ENCODE assay signal across 8 cellular contexts in genomic region chr19:11355160-11356073, GRCh38. TPM values are rescaled to one million over a fixed set of nuclear protein-coding genes. Genes with fewer than 3 reads are reported as not detected.
DNase-seq lines count a peak whose midpoint lies in the region; ATAC-seq, FAIRE-seq and TF ChIP-seq lines count a peak whose summit lies in the region.

PLPPR2 (plus strand) TSS chr19:11355432; CDS start chr19:11357674, 2,242 bp downstream.

- H3K9me3 Mint-ChIP-seq in activated naive CD4-positive, alpha-beta T cell treated with anti-CD3 and anti-CD28 coated beads for 36 hours, result no peaks in the 10 kb centered on the region

- no peaks in the 10 kb centered on the region for H4K20me1 ChIP-seq in MM.1S (ENCODE audit: insufficient read depth, low read length)

- peak; percentile 39 for DNase-seq in GM04503 (ENCODE audit: low read depth)
- peak; percentile 88 for DNase-seq in MM.1S
- DNase-seq in SK-N-MC (ENCODE audit: low read depth, low spot score), result no peak
- DNase-seq in activated naive CD4-positive, alpha-beta T cell treated with anti-CD3 and anti-CD28 coated beads for 36 hours, result peak; percentile 87
- DNase-seq in frontal cortex (ENCODE audit: low spot score in 2 of 2), result peak; percentile 85 to 97
- DNase-seq in stomach, result peak; percentile 95

- H3K27me3 Mint-ChIP-seq in activated naive CD4-positive, alpha-beta T cell treated with anti-CD3 and anti-CD28 coated beads for 36 hours (ENCODE audit: low read depth), result peaks cover 4% of the 10 kb centered on the region

- H3K4me1 Mint-ChIP-seq in activated naive CD4-positive, alpha-beta T cell treated with anti-CD3 and anti-CD28 coated beads for 36 hours (ENCODE audit: low read depth), result peaks cover 11% of the 10 kb centered on the region

- no peak for TF ChIP-seq EP300 in stomach (IDR thresholded peaks at IDR 0.05)

- no peaks in the 10 kb centered on the region for H3K36me3 Mint-ChIP-seq in activated naive CD4-positive, alpha-beta T cell treated with anti-CD3 and anti-CD28 coated beads for 36 hours (ENCODE audit: low read depth)

- H3K9me3 ChIP-seq in MM.1S (replicated peaks; ENCODE audit: insufficient read depth, low read length), result no peaks in the 10 kb centered on the region
- H3K9me3 ChIP-seq in SK-N-MC (ENCODE audit: low read depth, low read length), result no peaks in the 10 kb centered on the region
- H3K9me3 ChIP-seq in neuron (ENCODE audit: low read length), result no peaks in the 10 kb centered on the region
- no peaks in the 10 kb centered on the region for H3K9me3 ChIP-seq in stomach

- peak within 1 kb of the TSS; percentile 69 for H3K4me3 Mint-ChIP-seq in activated naive CD4-positive, alpha-beta T cell treated with anti-CD3 and anti-CD28 coated beads for 36 hours

- no peak within 1 kb of the TSS for H3K27ac ChIP-seq in MM.1S (ENCODE audit: low read length)
- H3K27ac ChIP-seq in SK-N-MC, result no peak within 1 kb of the TSS
- peak within 1 kb of the TSS in 4 of 5 donors; percentile 63 to 83 (median 75) for H3K27ac ChIP-seq in stomach

- TF ChIP-seq CTCF in MM.1S (IDR thresholded peaks at IDR 0.05; ENCODE audit: low read length) (no peak), stomach (IDR thresholded peaks at IDR 0.05) (no peak)

- no peaks in the 10 kb centered on the region for H3K9me2 ChIP-seq in MM.1S (replicated peaks; ENCODE audit: insufficient read depth, low read length)

- no peak within 1 kb of the TSS for H3K9ac ChIP-seq in MM.1S (ENCODE audit: low read length)
- peak within 1 kb of the TSS; percentile 71 for H3K9ac ChIP-seq in SK-N-MC (ENCODE audit: insufficient read length)

- no peak for FAIRE-seq in frontal cortex (lab: Jason Lieb, UNC)

- H3K79me2 ChIP-seq in MM.1S (ENCODE audit: low read length), result no peaks in the 10 kb centered on the region

- TF ChIP-seq POLR2A in stomach (IDR thresholded peaks at IDR 0.05), result no peak

- CTCF ChIA-PET in activated naive CD4-positive, alpha-beta T cell treated with anti-CD3 and anti-CD28 coated beads for 36 hours (lab: Charles Lee), result no interaction called here

- H3K4me2 ChIP-seq in MM.1S (ENCODE audit: low read depth, low read length), result peak within 1 kb of the TSS; percentile 68

- H2AFZ ChIP-seq in MM.1S (ENCODE audit: low read length), result peak within 1 kb of the TSS; percentile 52; the same call in 1 of the 2 replicates
- H2AFZ ChIP-seq in neuron (ENCODE audit: low read depth, low read length), result no peak within 1 kb of the TSS

- H3F3A ChIP-seq in MM.1S (ENCODE audit: insufficient read depth, low read length), result no peaks in the 10 kb centered on the region

- H3K4me3 ChIP-seq in MM.1S (ENCODE audit: low read length), result peak within 1 kb of the TSS; percentile 51; the same call in 1 of the 2 replicates
- peak within 1 kb of the TSS; percentile 84 for H3K4me3 ChIP-seq in SK-N-MC
- peak within 1 kb of the TSS; percentile 35 for H3K4me3 ChIP-seq in neuron (ENCODE audit: low read length)
- peak within 1 kb of the TSS; percentile 63 to 71 (median 66) for H3K4me3 ChIP-seq in stomach

- no peak for ATAC-seq in GM18498 (IDR thresholded peaks at IDR 0.05; ENCODE audit: unreplicated experiment)

- intact Hi-C loops in activated naive CD4-positive, alpha-beta T cell treated with anti-CD3 and anti-CD28 coated beads for 36 hours (cut with micrococcal nuclease), result loop anchor here (1.0 kb wide), 1 partner anchor 9 kb away; the partner anchor contains the start of genes CCDC159 and TMEM205
- intact Hi-C loops in stomach (cut with DNase I; ENCODE audit: low total_unique reads), result no loop called here

- H3K4me1 ChIP-seq in MM.1S (ENCODE audit: low read length) (no peaks in the 10 kb centered on the region), neuron (ENCODE audit: insufficient read depth, low read length) (peaks cover 5% of the 10 kb centered on the region), stomach (peaks cover 12 to 29% (median 22%) of the 10 kb centered on the region in 4 donors)

- H3K27me3 ChIP-seq in MM.1S (replicated peaks; ENCODE audit: insufficient read depth, low read length) (peaks cover 31% of the 10 kb centered on the region), neuron (ENCODE audit: insufficient read depth, low read length) (no peaks in the 10 kb centered on the region), stomach (no peaks in the 10 kb centered on the region)

- 5 to 32% (median 6%) methylated on average over 6 to 61 of the region's 62 CpGs for WGBS in stomach, 5 donors

- H3K36me3 ChIP-seq in MM.1S (replicated peaks; ENCODE audit: insufficient read depth, low read length), result no peaks in the 10 kb centered on the region
- no peaks in the 10 kb centered on the region for H3K36me3 ChIP-seq in SK-N-MC (ENCODE audit: insufficient read depth, low read length)
- H3K36me3 ChIP-seq in neuron (ENCODE audit: insufficient read depth, low read length), result no peaks in the 10 kb centered on the region
- peaks cover 0 to 31% (median 17%) of the 10 kb centered on the region in 4 donors for H3K36me3 ChIP-seq in stomach

- no peak within 1 kb of the TSS for H3K27ac Mint-ChIP-seq in activated naive CD4-positive, alpha-beta T cell treated with anti-CD3 and anti-CD28 coated beads for 36 hours

RNA-seq across cellular contexts. Expression of gene PLPPR2, which starts in this region (rescaled TPM):
- total RNA-seq in activated naive CD4-positive, alpha-beta T cell treated with anti-CD3 and anti-CD28 coated beads for 36 hours, result 1 to 10 TPM; 2.6 to 2.8 TPM
- total RNA-seq in frontal cortex (30.6 TPM), stomach (100 to 1,000 TPM in 1 of 5 donors, 10 to 100 TPM in 1, 1 to 10 TPM in 3; 6.1 to 364 (median 9.9) TPM)
- polyA plus RNA-seq in stomach, result 10 to 100 TPM in 1 of 3 donors, 1 to 10 TPM in 2; 6.4 to 15.2 (median 9.8) TPM

Comparison
In these comparisons a context has a peak if more than half of its experiments do, and no peak if none do; other contexts are left out.
1. H3K27ac ChIP-seq: peak in stomach (4 of 5); none in MM.1S (single experiment) and SK-N-MC (single experiment).
2. Peak in every context shown above with its lines, with median percentiles within 50 percentile points of each other: H3K4me3 ChIP-seq.